Comparison of ENCODE assay signal across 13 cellular contexts in genomic region chrX:133781174-133781573, GRCh38.
"Had no signal": no experiment of that assay in that cellular context is flagged by ENCODE, and none has a peak within 500 bp of the region (broad histone marks: within the 10 kb centered on the region; RNA-seq: fewer than 3 reads in every experiment).

No MANE protein-coding gene starts in this region.

- H3K9me3 Mint-ChIP-seq: activated CD4-positive, alpha-beta memory T cell treated with anti-CD3 and anti-CD28 coated beads, Interleukin-2, amount 10 ng/mL, durations not matched to agents 7 days and 5 days; activated naive CD8-positive, alpha-beta T cell treated with anti-CD3 and anti-CD28 coated beads, Interleukin-2, amount 50 U/mL, for 24 hours; T-cell had no signal

- H3K4me3 Mint-ChIP-seq: activated CD4-positive, alpha-beta memory T cell treated with anti-CD3 and anti-CD28 coated beads, Interleukin-2, amount 10 ng/mL, durations not matched to agents 7 days and 5 days; activated CD4-positive, alpha-beta T cell treated with anti-CD3 and anti-CD28 coated beads for 36 hours; activated naive CD8-positive, alpha-beta T cell treated with anti-CD3 and anti-CD28 coated beads, Interleukin-2, amount 50 U/mL, for 24 hours; T-cell had no signal

- H3K27ac Mint-ChIP-seq: activated CD4-positive, alpha-beta memory T cell treated with anti-CD3 and anti-CD28 coated beads, Interleukin-2, amount 10 ng/mL, durations not matched to agents 7 days and 5 days; activated CD4-positive, alpha-beta T cell treated with anti-CD3 and anti-CD28 coated beads for 36 hours; activated naive CD8-positive, alpha-beta T cell treated with anti-CD3 and anti-CD28 coated beads, Interleukin-2, amount 50 U/mL, for 24 hours; T-cell had no signal

- H3K27me3 Mint-ChIP-seq: activated CD4-positive, alpha-beta memory T cell treated with anti-CD3 and anti-CD28 coated beads, Interleukin-2, amount 10 ng/mL, durations not matched to agents 7 days and 5 days; activated CD4-positive, alpha-beta T cell treated with anti-CD3 and anti-CD28 coated beads for 36 hours; activated naive CD8-positive, alpha-beta T cell treated with anti-CD3 and anti-CD28 coated beads, Interleukin-2, amount 50 U/mL, for 24 hours had no signal

- DNase-seq: activated CD4-positive, alpha-beta memory T cell treated with anti-CD3 and anti-CD28 coated beads, Interleukin-2, amount 10 ng/mL, durations not matched to agents 7 days and 5 days; activated CD4-positive, alpha-beta T cell treated with anti-CD3 and anti-CD28 coated beads for 36 hours; activated CD8-positive, alpha-beta memory T cell treated with anti-CD3 and anti-CD28 coated beads, Interleukin-2, amount 50 U/mL, for 4 hours; activated naive CD8-positive, alpha-beta T cell treated with anti-CD3 and anti-CD28 coated beads, Interleukin-2, amount 50 U/mL, for 24 hours; foreskin melanocyte; heart left ventricle; left lung; stimulated activated naive CD4-positive, alpha-beta T cell; substantia nigra; T-cell; T1000; transverse colon; WERI-Rb-1 had no signal

- H3K36me3 Mint-ChIP-seq: T-cell had no signal

- H3K4me1 Mint-ChIP-seq: activated CD4-positive, alpha-beta memory T cell treated with anti-CD3 and anti-CD28 coated beads, Interleukin-2, amount 10 ng/mL, durations not matched to agents 7 days and 5 days; activated naive CD8-positive, alpha-beta T cell treated with anti-CD3 and anti-CD28 coated beads, Interleukin-2, amount 50 U/mL, for 24 hours had no signal

- ATAC-seq: activated CD4-positive, alpha-beta T cell treated with anti-CD3 and anti-CD28 coated beads for 36 hours; activated naive CD8-positive, alpha-beta T cell treated with anti-CD3 and anti-CD28 coated beads, Interleukin-2, amount 50 U/mL, for 24 hours; heart left ventricle; left lung; T-cell had no signal
